1 cellular context compared by ENCODE assay signal in the genomic region with DNA sequence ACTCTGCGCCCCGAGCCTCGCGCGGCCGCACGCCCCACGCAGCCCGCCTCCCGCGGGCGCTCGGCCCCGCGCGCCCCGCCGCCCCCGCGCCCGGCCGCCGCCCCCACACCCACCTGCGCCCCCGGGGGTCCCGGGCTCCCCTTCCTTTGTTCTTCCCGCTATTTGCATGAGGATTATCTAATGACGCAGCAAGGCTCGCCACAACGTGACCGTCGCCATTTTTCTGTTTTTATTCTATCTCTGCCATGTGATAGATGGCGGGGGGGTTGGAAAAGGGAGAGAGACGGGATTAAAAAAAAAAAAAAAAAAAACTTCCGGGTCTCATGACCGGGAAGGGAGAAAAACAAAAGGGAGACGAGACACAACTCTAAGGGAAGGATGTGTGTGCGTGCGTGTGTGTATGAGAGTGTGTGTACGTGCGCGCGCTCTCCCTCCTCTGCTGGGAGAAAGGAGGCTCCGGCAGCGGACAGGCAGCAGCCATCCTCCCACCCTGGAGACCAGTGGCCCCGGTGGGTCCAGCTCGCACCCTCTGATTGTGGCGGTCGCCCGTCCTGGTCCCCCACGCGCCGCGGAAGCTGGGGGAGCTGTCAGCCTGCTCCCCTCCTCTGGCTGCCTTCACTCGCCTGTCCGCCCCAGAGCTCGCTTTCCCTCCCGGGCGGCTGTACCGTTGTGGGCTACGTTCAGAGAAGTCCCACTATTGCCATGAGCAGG.
TF ChIP-seq lines count a peak whose summit lies in the region.

No MANE protein-coding gene starts in this region.

TF ChIP-seq in H1, 55 proteins besides CTCF, POLR2A, EP300 and RAD21 (continued from another document):
- TF ChIP-seq, protein P1, sequence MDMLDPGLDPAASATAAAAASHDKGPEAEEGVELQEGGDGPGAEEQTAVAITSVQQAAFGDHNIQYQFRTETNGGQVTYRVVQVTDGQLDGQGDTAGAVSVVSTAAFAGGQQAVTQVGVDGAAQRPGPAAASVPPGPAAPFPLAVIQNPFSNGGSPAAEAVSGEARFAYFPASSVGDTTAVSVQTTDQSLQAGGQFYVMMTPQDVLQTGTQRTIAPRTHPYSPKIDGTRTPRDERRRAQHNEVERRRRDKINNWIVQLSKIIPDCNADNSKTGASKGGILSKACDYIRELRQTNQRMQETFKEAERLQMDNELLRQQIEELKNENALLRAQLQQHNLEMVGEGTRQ (IDR thresholded peaks at IDR 0.05; ENCODE audit: low read length): peak; percentile 31; the same call in 1 of the 2 replicates
- TF ChIP-seq SIX5 (IDR thresholded peaks at IDR 0.05; ENCODE audit: low read depth, low read length): no peak
- TF ChIP-seq TAF7 (optimal IDR thresholded peaks at IDR 0.05; ENCODE audit: borderline replicate concordance, low read depth, low read length): peak; percentile 3
- TF ChIP-seq RNF2 (IDR thresholded peaks at IDR 0.05; ENCODE audit: borderline replicate concordance, low read depth, low read length, missing control alignments, poor library complexity, severe bottlenecking): no peak
- TF ChIP-seq CBX8 (IDR thresholded peaks at IDR 0.05; ENCODE audit: borderline replicate concordance, low read depth, low read length): no peak
- peak; percentile 46; the same call in 1 of the 2 replicates for TF ChIP-seq EGR1 (IDR thresholded peaks at IDR 0.05; ENCODE audit: borderline replicate concordance, low read depth, low read length)
- no peak for TF ChIP-seq SUZ12 (IDR thresholded peaks at IDR 0.05; ENCODE audit: low read length)
- TF ChIP-seq BCL11A (IDR thresholded peaks at IDR 0.05; ENCODE audit: low read depth in 2 of 2, low read length in 2 of 2): no peak
- no peak for TF ChIP-seq GABPA (IDR thresholded peaks at IDR 0.05; ENCODE audit: borderline replicate concordance, insufficient read depth, low read length)
- TF ChIP-seq SIRT6 (IDR thresholded peaks at IDR 0.05; ENCODE audit: low read length): no peak
- TF ChIP-seq KDM5A (IDR thresholded peaks at IDR 0.05; ENCODE audit: low read length): no peak
- no peak for TF ChIP-seq FOSL1 (IDR thresholded peaks at IDR 0.05; ENCODE audit: insufficient read depth, low read depth, low read length)
- peak; percentile 45 for TF ChIP-seq PHF8 (conservative IDR thresholded peaks at IDR 0.05; ENCODE audit: low read depth, low read length)
- TF ChIP-seq POU5F1 (IDR thresholded peaks at IDR 0.05; ENCODE audit: low read depth, low read length): no peak
- no peak for TF ChIP-seq CBX5 (IDR thresholded peaks at IDR 0.05; ENCODE audit: low read depth, low read length)
- TF ChIP-seq SAP30 (IDR thresholded peaks at IDR 0.05; ENCODE audit: insufficient read depth, insufficient replicate concordance, low read length): no peak
- TF ChIP-seq TEAD4 (IDR thresholded peaks at IDR 0.05; ENCODE audit: low read depth, low read length): no peak
- TF ChIP-seq, protein P2, sequence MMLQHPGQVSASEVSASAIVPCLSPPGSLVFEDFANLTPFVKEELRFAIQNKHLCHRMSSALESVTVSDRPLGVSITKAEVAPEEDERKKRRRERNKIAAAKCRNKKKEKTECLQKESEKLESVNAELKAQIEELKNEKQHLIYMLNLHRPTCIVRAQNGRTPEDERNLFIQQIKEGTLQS (IDR thresholded peaks at IDR 0.05; ENCODE audit: insufficient read depth, low read depth, low read length): no peak
- no peak for TF ChIP-seq EZH2 (IDR thresholded peaks at IDR 0.05; ENCODE audit: low read depth, low read length, severe bottlenecking)
- TF ChIP-seq NRF1 (IDR thresholded peaks at IDR 0.05; ENCODE audit: low read depth, low read length): no peak
- TF ChIP-seq SP2 (IDR thresholded peaks at IDR 0.05; ENCODE audit: low read length): no peak
- no peak for TF ChIP-seq BRCA1 (IDR thresholded peaks at IDR 0.05; ENCODE audit: low read depth, low read length)
- TF ChIP-seq, protein P3, sequence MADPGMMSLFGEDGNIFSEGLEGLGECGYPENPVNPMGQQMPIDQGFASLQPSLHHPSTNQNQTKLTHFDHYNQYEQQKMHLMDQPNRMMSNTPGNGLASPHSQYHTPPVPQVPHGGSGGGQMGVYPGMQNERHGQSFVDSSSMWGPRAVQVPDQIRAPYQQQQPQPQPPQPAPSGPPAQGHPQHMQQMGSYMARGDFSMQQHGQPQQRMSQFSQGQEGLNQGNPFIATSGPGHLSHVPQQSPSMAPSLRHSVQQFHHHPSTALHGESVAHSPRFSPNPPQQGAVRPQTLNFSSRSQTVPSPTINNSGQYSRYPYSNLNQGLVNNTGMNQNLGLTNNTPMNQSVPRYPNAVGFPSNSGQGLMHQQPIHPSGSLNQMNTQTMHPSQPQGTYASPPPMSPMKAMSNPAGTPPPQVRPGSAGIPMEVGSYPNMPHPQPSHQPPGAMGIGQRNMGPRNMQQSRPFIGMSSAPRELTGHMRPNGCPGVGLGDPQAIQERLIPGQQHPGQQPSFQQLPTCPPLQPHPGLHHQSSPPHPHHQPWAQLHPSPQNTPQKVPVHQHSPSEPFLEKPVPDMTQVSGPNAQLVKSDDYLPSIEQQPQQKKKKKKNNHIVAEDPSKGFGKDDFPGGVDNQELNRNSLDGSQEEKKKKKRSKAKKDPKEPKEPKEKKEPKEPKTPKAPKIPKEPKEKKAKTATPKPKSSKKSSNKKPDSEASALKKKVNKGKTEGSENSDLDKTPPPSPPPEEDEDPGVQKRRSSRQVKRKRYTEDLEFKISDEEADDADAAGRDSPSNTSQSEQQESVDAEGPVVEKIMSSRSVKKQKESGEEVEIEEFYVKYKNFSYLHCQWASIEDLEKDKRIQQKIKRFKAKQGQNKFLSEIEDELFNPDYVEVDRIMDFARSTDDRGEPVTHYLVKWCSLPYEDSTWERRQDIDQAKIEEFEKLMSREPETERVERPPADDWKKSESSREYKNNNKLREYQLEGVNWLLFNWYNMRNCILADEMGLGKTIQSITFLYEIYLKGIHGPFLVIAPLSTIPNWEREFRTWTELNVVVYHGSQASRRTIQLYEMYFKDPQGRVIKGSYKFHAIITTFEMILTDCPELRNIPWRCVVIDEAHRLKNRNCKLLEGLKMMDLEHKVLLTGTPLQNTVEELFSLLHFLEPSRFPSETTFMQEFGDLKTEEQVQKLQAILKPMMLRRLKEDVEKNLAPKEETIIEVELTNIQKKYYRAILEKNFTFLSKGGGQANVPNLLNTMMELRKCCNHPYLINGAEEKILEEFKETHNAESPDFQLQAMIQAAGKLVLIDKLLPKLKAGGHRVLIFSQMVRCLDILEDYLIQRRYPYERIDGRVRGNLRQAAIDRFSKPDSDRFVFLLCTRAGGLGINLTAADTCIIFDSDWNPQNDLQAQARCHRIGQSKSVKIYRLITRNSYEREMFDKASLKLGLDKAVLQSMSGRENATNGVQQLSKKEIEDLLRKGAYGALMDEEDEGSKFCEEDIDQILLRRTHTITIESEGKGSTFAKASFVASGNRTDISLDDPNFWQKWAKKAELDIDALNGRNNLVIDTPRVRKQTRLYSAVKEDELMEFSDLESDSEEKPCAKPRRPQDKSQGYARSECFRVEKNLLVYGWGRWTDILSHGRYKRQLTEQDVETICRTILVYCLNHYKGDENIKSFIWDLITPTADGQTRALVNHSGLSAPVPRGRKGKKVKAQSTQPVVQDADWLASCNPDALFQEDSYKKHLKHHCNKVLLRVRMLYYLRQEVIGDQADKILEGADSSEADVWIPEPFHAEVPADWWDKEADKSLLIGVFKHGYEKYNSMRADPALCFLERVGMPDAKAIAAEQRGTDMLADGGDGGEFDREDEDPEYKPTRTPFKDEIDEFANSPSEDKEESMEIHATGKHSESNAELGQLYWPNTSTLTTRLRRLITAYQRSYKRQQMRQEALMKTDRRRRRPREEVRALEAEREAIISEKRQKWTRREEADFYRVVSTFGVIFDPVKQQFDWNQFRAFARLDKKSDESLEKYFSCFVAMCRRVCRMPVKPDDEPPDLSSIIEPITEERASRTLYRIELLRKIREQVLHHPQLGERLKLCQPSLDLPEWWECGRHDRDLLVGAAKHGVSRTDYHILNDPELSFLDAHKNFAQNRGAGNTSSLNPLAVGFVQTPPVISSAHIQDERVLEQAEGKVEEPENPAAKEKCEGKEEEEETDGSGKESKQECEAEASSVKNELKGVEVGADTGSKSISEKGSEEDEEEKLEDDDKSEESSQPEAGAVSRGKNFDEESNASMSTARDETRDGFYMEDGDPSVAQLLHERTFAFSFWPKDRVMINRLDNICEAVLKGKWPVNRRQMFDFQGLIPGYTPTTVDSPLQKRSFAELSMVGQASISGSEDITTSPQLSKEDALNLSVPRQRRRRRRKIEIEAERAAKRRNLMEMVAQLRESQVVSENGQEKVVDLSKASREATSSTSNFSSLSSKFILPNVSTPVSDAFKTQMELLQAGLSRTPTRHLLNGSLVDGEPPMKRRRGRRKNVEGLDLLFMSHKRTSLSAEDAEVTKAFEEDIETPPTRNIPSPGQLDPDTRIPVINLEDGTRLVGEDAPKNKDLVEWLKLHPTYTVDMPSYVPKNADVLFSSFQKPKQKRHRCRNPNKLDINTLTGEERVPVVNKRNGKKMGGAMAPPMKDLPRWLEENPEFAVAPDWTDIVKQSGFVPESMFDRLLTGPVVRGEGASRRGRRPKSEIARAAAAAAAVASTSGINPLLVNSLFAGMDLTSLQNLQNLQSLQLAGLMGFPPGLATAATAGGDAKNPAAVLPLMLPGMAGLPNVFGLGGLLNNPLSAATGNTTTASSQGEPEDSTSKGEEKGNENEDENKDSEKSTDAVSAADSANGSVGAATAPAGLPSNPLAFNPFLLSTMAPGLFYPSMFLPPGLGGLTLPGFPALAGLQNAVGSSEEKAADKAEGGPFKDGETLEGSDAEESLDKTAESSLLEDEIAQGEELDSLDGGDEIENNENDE (IDR thresholded peaks at IDR 0.05; ENCODE audit: insufficient replicate concordance, low read length): no peak
- no peak for TF ChIP-seq KDM1A (IDR thresholded peaks at IDR 0.05; ENCODE audit: borderline replicate concordance, low read length)
- no peak for TF ChIP-seq JUN (IDR thresholded peaks at IDR 0.05; ENCODE audit: low read depth, low read length)
- TF ChIP-seq MAFK (IDR thresholded peaks at IDR 0.05; ENCODE audit: low read depth, low read length): peak; percentile 22; the same call in 1 of the 2 replicates
- TF ChIP-seq NANOG (IDR thresholded peaks at IDR 0.05; ENCODE audit: insufficient read depth, low read depth, low read length, poor library complexity, severe bottlenecking): no peak
- TF ChIP-seq TBP (IDR thresholded peaks at IDR 0.05; ENCODE audit: low read depth, low read length): peak; percentile 50; the same call in 1 of the 2 replicates
- no peak for TF ChIP-seq SP1 (IDR thresholded peaks at IDR 0.05; ENCODE audit: low read depth, low read length)
- TF ChIP-seq, protein P4, sequence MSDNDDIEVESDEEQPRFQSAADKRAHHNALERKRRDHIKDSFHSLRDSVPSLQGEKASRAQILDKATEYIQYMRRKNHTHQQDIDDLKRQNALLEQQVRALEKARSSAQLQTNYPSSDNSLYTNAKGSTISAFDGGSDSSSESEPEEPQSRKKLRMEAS (IDR thresholded peaks at IDR 0.05): peak; percentile 81
- peak; percentile 22 for TF ChIP-seq KDM4A (IDR thresholded peaks at IDR 0.05; ENCODE audit: low read depth, low read length, severe bottlenecking)
- TF ChIP-seq HDAC6 (IDR thresholded peaks at IDR 0.05; ENCODE audit: low read depth, low read length): no peak
- TF ChIP-seq, protein P5, sequence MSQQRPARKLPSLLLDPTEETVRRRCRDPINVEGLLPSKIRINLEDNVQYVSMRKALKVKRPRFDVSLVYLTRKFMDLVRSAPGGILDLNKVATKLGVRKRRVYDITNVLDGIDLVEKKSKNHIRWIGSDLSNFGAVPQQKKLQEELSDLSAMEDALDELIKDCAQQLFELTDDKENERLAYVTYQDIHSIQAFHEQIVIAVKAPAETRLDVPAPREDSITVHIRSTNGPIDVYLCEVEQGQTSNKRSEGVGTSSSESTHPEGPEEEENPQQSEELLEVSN (IDR thresholded peaks at IDR 0.05): no peak
- TF ChIP-seq SRF (IDR thresholded peaks at IDR 0.05; ENCODE audit: low read depth, low read length): no peak
- no peak for TF ChIP-seq SP4 (IDR thresholded peaks at IDR 0.05; ENCODE audit: low read length)
- peak; percentile 56; the same call in 1 of the 2 replicates for TF ChIP-seq RBBP5 (IDR thresholded peaks at IDR 0.05; ENCODE audit: borderline replicate concordance, low read depth, low read length)
- 0 out of 4 replicates have a peak, but pooled peaks of 1 of the 2 experiments have one; percentile 40 for TF ChIP-seq SIN3A (conservative IDR thresholded peaks at IDR 0.05 in 1 of 2, IDR thresholded peaks at IDR 0.05 in 1 of 2; ENCODE audit: low read depth in 1 of 2, low read length in 2 of 2)
- TF ChIP-seq TCF12 (IDR thresholded peaks at IDR 0.05; ENCODE audit: low read depth, low read length): no peak
- 0 out of 2 replicates have a peak, but pooled peaks have one; percentile 12 for TF ChIP-seq GTF2F1 (IDR thresholded peaks at IDR 0.05; ENCODE audit: borderline replicate concordance, low read depth, low read length)
- no peak for TF ChIP-seq CEBPB (IDR thresholded peaks at IDR 0.05; ENCODE audit: low read depth, low read length)
- TF ChIP-seq, protein P6, sequence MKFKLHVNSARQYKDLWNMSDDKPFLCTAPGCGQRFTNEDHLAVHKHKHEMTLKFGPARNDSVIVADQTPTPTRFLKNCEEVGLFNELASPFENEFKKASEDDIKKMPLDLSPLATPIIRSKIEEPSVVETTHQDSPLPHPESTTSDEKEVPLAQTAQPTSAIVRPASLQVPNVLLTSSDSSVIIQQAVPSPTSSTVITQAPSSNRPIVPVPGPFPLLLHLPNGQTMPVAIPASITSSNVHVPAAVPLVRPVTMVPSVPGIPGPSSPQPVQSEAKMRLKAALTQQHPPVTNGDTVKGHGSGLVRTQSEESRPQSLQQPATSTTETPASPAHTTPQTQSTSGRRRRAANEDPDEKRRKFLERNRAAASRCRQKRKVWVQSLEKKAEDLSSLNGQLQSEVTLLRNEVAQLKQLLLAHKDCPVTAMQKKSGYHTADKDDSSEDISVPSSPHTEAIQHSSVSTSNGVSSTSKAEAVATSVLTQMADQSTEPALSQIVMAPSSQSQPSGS (IDR thresholded peaks at IDR 0.05; ENCODE audit: low read length): no peak
- peak; percentile 37 for TF ChIP-seq ASH2L (IDR thresholded peaks at IDR 0.05; ENCODE audit: low read length)
- peak; percentile 93; the same call in 1 of the 2 replicates for TF ChIP-seq POLR2AphosphoS5 (IDR thresholded peaks at IDR 0.05; ENCODE audit: low read depth, low read length)
- no peak; the same call in 1 of the 2 replicates for TF ChIP-seq BACH1 (IDR thresholded peaks at IDR 0.05; ENCODE audit: low read length)
- TF ChIP-seq CHD1 (IDR thresholded peaks at IDR 0.05; ENCODE audit: low read depth, low read length): no peak; the same call in 1 of the 2 replicates
- peak in 1 of 2 experiments; percentile 21; a peak in 2 of 4 replicates for TF ChIP-seq HDAC2 (IDR thresholded peaks at IDR 0.05; ENCODE audit: borderline replicate concordance in 1 of 2, low read depth in 2 of 2, low read length in 2 of 2)
